Comparison of ENCODE assay signal across 1 cellular context in genomic region chr10:72311667-72312066, GRCh38.
TF ChIP-seq lines count a peak whose summit lies in the region.

No MANE protein-coding gene starts in this region.

TF ChIP-seq in IMR-90, 13 proteins besides CTCF, POLR2A, EP300 and RAD21:
- no peak for TF ChIP-seq NFE2L2 (IDR thresholded peaks at IDR 0.05; ENCODE audit: low read depth, low read length)
- no peak for TF ChIP-seq CEBPB (IDR thresholded peaks at IDR 0.05; ENCODE audit: low read depth, low read length)
- TF ChIP-seq MAFK (IDR thresholded peaks at IDR 0.05; ENCODE audit: low read depth, low read length): no peak
- TF ChIP-seq SMC3 (IDR thresholded peaks at IDR 0.05; ENCODE audit: low read depth, low read length): no peak
- TF ChIP-seq USF2 (IDR thresholded peaks at IDR 0.05; ENCODE audit: low read depth, low read length): no peak
- TF ChIP-seq FOS (IDR thresholded peaks at IDR 0.05; ENCODE audit: low read depth, low read length): no peak
- no peak for TF ChIP-seq RFX5 (IDR thresholded peaks at IDR 0.05; ENCODE audit: low read depth, low read length)
- no peak for TF ChIP-seq CHD1 (IDR thresholded peaks at IDR 0.05; ENCODE audit: low read depth, low read length)
